In genomic region chr20:17645546-17646208, GRCh38 we compare ENCODE assay signal across 18 cellular contexts. TPM values are rescaled to one million over a fixed set of nuclear protein-coding genes. Genes with fewer than 3 reads are reported as not detected.
DNase-seq lines count a peak whose midpoint lies in the region; ATAC-seq and TF ChIP-seq lines count a peak whose summit lies in the region.
"Had no signal": no experiment of that assay in that cellular context is flagged by ENCODE, and none has a peak within 500 bp of the region (broad histone marks: within the 10 kb centered on the region; RNA-seq: fewer than 3 reads in every experiment).

No MANE protein-coding gene starts in this region.

- TF ChIP-seq CTCF in GM23338 (conservative IDR thresholded peaks at IDR 0.05; ENCODE audit: low read depth in 2 of 2) (no peak), WTC11 (IDR thresholded peaks at IDR 0.05) (no peak)

- H3K9me3 Mint-ChIP-seq in GM23338 (no peaks in the 10 kb centered on the region), WTC11 (no peaks in the 10 kb centered on the region)
- H3K9me3 Mint-ChIP-seq: activated CD4-positive, alpha-beta T cell treated with anti-CD3 and anti-CD28 coated beads, Interleukin-2, amount 10 ng/mL, durations not matched to agents 7 days and 5 days had no signal

- WGBS in right cardiac atrium = 75% methylated on average over 10 of the region's 10 CpGs

- H3K4me1 Mint-ChIP-seq in GM23338 (peaks cover 34% of the 10 kb centered on the region), WTC11 (peaks cover 41% of the 10 kb centered on the region)

- no peaks in the 10 kb centered on the region for H3F3A ChIP-seq in GM23338 (replicated peaks; ENCODE audit: low read depth)

- no peak overlapping the region for H2AFZ ChIP-seq in GM23338

- no peak for ATAC-seq in GM23338
- no peak for ATAC-seq in WTC11
- ATAC-seq in right cardiac atrium = no peak
- peak; percentile 31 for ATAC-seq in sciatic nerve
- no peak for ATAC-seq in HG03432 (IDR thresholded peaks at IDR 0.05; ENCODE audit: unreplicated experiment)
- ATAC-seq in GM18867 (IDR thresholded peaks at IDR 0.05; ENCODE audit: unreplicated experiment) = no peak
- ATAC-seq: HCT116 had no signal

- H3K9me2 ChIP-seq in GM23338 (ENCODE audit: insufficient read depth) = no peaks in the 10 kb centered on the region

- peaks cover 79% of the 10 kb centered on the region for H3K79me2 ChIP-seq in GM23338 (replicated peaks; ENCODE audit: insufficient read depth)

- no peaks in the 10 kb centered on the region for H3K36me3 ChIP-seq in GM23338 (ENCODE audit: insufficient read depth)

- H3K27me3 ChIP-seq in GM23338 (ENCODE audit: insufficient read depth) = no peaks in the 10 kb centered on the region
- H3K27me3 ChIP-seq in right cardiac atrium (ENCODE audit: control insufficient read depth, insufficient read depth) = no peaks in the 10 kb centered on the region

- CTCF ChIA-PET in WTC11 (lab: Charles Lee) = interaction anchor here (0.7 to 1.7 kb wide), 5 partner anchors 9 to 229 kb away, joined by 3 to 8 read pairs (median 4); partner anchors contain the start of gene RRBP1

- intact Hi-C loops in right cardiac atrium (cut with DNase I) = no loop called here
- intact Hi-C loops in sciatic nerve (cut with DNase I) = no loop called here

- no peak for DNase-seq in GM23338 (ENCODE audit: low spot score)
- DNase-seq in WTC11 (ENCODE audit: low spot score) = no peak
- DNase-seq in right cardiac atrium = peak in 1 of 3 donors; percentile 50
- DNase-seq in sciatic nerve (ENCODE audit: low spot score) = peak; percentile 37
- DNase-seq in medulla oblongata (ENCODE audit: extremely low spot score) = no peak
- DNase-seq: activated CD4-positive, alpha-beta T cell treated with anti-CD3 and anti-CD28 coated beads, Interleukin-2, amount 10 ng/mL, durations not matched to agents 7 days and 5 days; activated T-cell treated with anti-CD3 and anti-CD28 coated beads, Interleukin-2, amount 50 U/mL, for 48 hours; amygdala; cortex of kidney; KBM-7; mammary epithelial cell; NCI-H146 had no signal

- H3K9me3 ChIP-seq in right cardiac atrium (ENCODE audit: control insufficient read depth, low read length) = no peaks in the 10 kb centered on the region

- no peak overlapping the region; the same call in 1 of the 2 replicates for H3K27ac Mint-ChIP-seq in GM23338
- peak overlapping the region; percentile 57; the same call in 1 of the 2 replicates for H3K27ac Mint-ChIP-seq in WTC11
- H3K27ac Mint-ChIP-seq: activated CD4-positive, alpha-beta T cell treated with anti-CD3 and anti-CD28 coated beads, Interleukin-2, amount 10 ng/mL, durations not matched to agents 7 days and 5 days had no signal

- H3K4me2 ChIP-seq in GM23338 = no peak overlapping the region

- H3K27ac ChIP-seq in GM23338 (ENCODE audit: low read depth) (0 out of 2 replicates have a peak overlapping the region, but pooled peaks have one; percentile 72), right cardiac atrium (ENCODE audit: low read length) (peak overlapping the region; percentile 86)

- H3K27me3 Mint-ChIP-seq in GM23338 (ENCODE audit: insufficient read depth, low read depth, poor library complexity) (peaks cover 15% of the 10 kb centered on the region), WTC11 (ENCODE audit: low read depth) (no peaks in the 10 kb centered on the region)
- H3K27me3 Mint-ChIP-seq: activated CD4-positive, alpha-beta T cell treated with anti-CD3 and anti-CD28 coated beads, Interleukin-2, amount 10 ng/mL, durations not matched to agents 7 days and 5 days had no signal

- POLR2A ChIA-PET in WTC11 (lab: Charles Lee) = no interaction called here

- H3K4me1 ChIP-seq in GM23338 (ENCODE audit: insufficient read depth) (peaks cover 11% of the 10 kb centered on the region), right cardiac atrium (ENCODE audit: control insufficient read depth, insufficient read depth, low read length) (peaks cover 44% of the 10 kb centered on the region)

- H3K36me3 Mint-ChIP-seq in GM23338 (ENCODE audit: low read depth) (peaks cover 3% of the 10 kb centered on the region; the same call in 2 of the 3 replicates), WTC11 (peaks cover 8% of the 10 kb centered on the region; the same call in 1 of the 2 replicates)

- no peak overlapping the region for H3K4me3 ChIP-seq in GM23338
- no peak overlapping the region for H3K4me3 ChIP-seq in right cardiac atrium (ENCODE audit: low read length)

- peaks cover 11% of the 10 kb centered on the region for H4K20me1 ChIP-seq in GM23338 (replicated peaks; ENCODE audit: insufficient read depth)

- H3K4me3 Mint-ChIP-seq in GM23338 = no peak overlapping the region
- H3K4me3 Mint-ChIP-seq in WTC11 = no peak overlapping the region
- H3K4me3 Mint-ChIP-seq: activated CD4-positive, alpha-beta T cell treated with anti-CD3 and anti-CD28 coated beads, Interleukin-2, amount 10 ng/mL, durations not matched to agents 7 days and 5 days had no signal

TF ChIP-seq in GM23338, 12 proteins besides CTCF, POLR2A, EP300 and RAD21 (continues in another document):
- no peak for TF ChIP-seq EZH2 (IDR thresholded peaks at IDR 0.05; ENCODE audit: low read depth, unreplicated experiment)
- no peak for TF ChIP-seq EZH2phosphoT487 (IDR thresholded peaks at IDR 0.05; ENCODE audit: unreplicated experiment)

TF ChIP-seq in WTC11, 78 proteins besides CTCF, POLR2A, EP300 and RAD21:
- TF ChIP-seq PRDM15 (CRISPR knock-in tag; IDR thresholded peaks at IDR 0.05) (no peak), JUN (CRISPR knock-in tag; IDR thresholded peaks at IDR 0.05) (no peak), AR (CRISPR knock-in tag; IDR thresholded peaks at IDR 0.05) (no peak)

RNA-seq across cellular contexts. Expression of gene RRBP1, which starts 36.4 kb away (rescaled TPM):
- 105 and 109 TPM in 2 replicates for total RNA-seq in GM23338 (2014; rRNA removed; shearing (Covaris generic))
- 113 and 125 TPM in 2 replicates for polyA plus RNA-seq in GM23338 (2016; fragmentation: Nextera tagmentation; extraction: Ambion mirVana)
- 161 to 171 TPM (median 162 TPM) in 3 replicates for total RNA-seq in WTC11 (2021)
- total RNA-seq in right cardiac atrium = 100 to 1,000 TPM in 1 of 4 donors, 10 to 100 TPM in 3; 49.8 to 120 (median 57.1) TPM
- polyA plus RNA-seq in right cardiac atrium = 38.2 TPM
- 163 TPM for total RNA-seq in sciatic nerve

RNA-seq across cellular contexts. Expression of gene BANF2, which starts 54.1 kb away (rescaled TPM):
- not detected in 2 replicates for total RNA-seq in GM23338 (2014; rRNA removed; shearing (Covaris generic))
- polyA plus RNA-seq in GM23338 (2016; fragmentation: Nextera tagmentation; extraction: Ambion mirVana) (not detected in 2 replicates), right cardiac atrium (not detected)
- total RNA-seq in WTC11 (2021) (not detected in 3 replicates), right cardiac atrium (not detected), sciatic nerve (not detected)
- total RNA-seq: activated CD4-positive, alpha-beta T cell treated with anti-CD3 and anti-CD28 coated beads, Interleukin-2, amount 10 ng/mL, durations not matched to agents 7 days and 5 days; mammary epithelial cell; T-helper 2 cell treated with Interferon-gamma antibody and Interleukin-4, amounts not matched to agents 100 ng/mL and 5 ng/mL, for 36 hours had no signal
- polyA plus RNA-seq: BJ, esophagus, mammary epithelial cell had no signal
